ENCODE assay signal across 24 cellular contexts in genomic region chr16:85197611-85198566, GRCh38.
A peak's percentile ranks its signal among the peaks of the same experiment; 100 is the strongest.
DNase-seq lines count a peak whose midpoint lies in the region; ATAC-seq and TF ChIP-seq lines count a peak whose summit lies in the region.
"Had no signal": no experiment of that assay in that cellular context is flagged by ENCODE, and none has a peak within 500 bp of the region (broad histone marks: within the 10 kb centered on the region; RNA-seq: fewer than 3 reads in every experiment).

No MANE protein-coding gene starts in this region.

- no peak overlapping the region for H3K4me3 ChIP-seq in AG10803 (ENCODE audit: low read length)
- no peak overlapping the region for H3K4me3 ChIP-seq in RWPE2 (ENCODE audit: severe bottlenecking)
- no peak overlapping the region for H3K4me3 ChIP-seq in mesendoderm (ENCODE audit: low read length)
- H3K4me3 ChIP-seq in psoas muscle: no peak overlapping the region
- H3K4me3 ChIP-seq: SK-N-MC, skin epidermis, vagina had no signal

- no peak overlapping the region for H2AK5ac ChIP-seq in mesendoderm (ENCODE audit: low read length)

- H3K4me2 ChIP-seq in mesendoderm (ENCODE audit: low read length): no peak overlapping the region

- no peak for TF ChIP-seq CTCF in AG10803 (conservative IDR thresholded peaks at IDR 0.05; ENCODE audit: low read length)
- no peak for TF ChIP-seq CTCF in RWPE2 (IDR thresholded peaks at IDR 0.05; ENCODE audit: poor library complexity, severe bottlenecking)
- TF ChIP-seq CTCF in psoas muscle (IDR thresholded peaks at IDR 0.05): no peak

- no peak overlapping the region for H3K23ac ChIP-seq in mesendoderm (ENCODE audit: low read length)

- H3K27ac ChIP-seq in RWPE2 (ENCODE audit: poor library complexity, severe bottlenecking) (peak overlapping the region; percentile 32), mesendoderm (ENCODE audit: low read depth, low read length) (no peak overlapping the region), psoas muscle (peak overlapping the region; percentile 30)
- H3K27ac ChIP-seq: brain microvascular endothelial cell, SK-N-MC had no signal

- H3K4me1 ChIP-seq in RWPE2 (ENCODE audit: insufficient read depth, poor library complexity, severe bottlenecking) (peaks cover 28% of the 10 kb centered on the region), mesendoderm (ENCODE audit: control insufficient read depth, low read depth, low read length) (peaks cover 6% of the 10 kb centered on the region), psoas muscle (peaks cover 60% of the 10 kb centered on the region)

- no peak overlapping the region for H3K9ac ChIP-seq in mesendoderm (ENCODE audit: low read length)

- H4K5ac ChIP-seq in mesendoderm (ENCODE audit: low read length): no peak overlapping the region

- no peak overlapping the region for H3K18ac ChIP-seq in mesendoderm (ENCODE audit: low read length)

- no peak overlapping the region for H2BK15ac ChIP-seq in mesendoderm (replicated peaks; ENCODE audit: low read depth)

- H3K27me3 ChIP-seq in RWPE2 (ENCODE audit: insufficient read depth, poor library complexity, severe bottlenecking) (no peaks in the 10 kb centered on the region), mesendoderm (ENCODE audit: insufficient read depth, low read length, poor library complexity) (no peaks in the 10 kb centered on the region), psoas muscle (ENCODE audit: insufficient read depth in 3 of 3, low read length in 2 of 3) (no peaks in the 10 kb centered on the region)
- H3K27me3 ChIP-seq: brain microvascular endothelial cell, vagina had no signal

- H3K79me2 ChIP-seq in mesendoderm (ENCODE audit: control insufficient read depth, insufficient read depth, low read length): peaks cover 4% of the 10 kb centered on the region

- no peak overlapping the region for H4K8ac ChIP-seq in mesendoderm (ENCODE audit: low read depth, low read length)

- intact Hi-C loops in psoas muscle (cut with DNase I): no loop called here

- no peak overlapping the region for H2BK120ac ChIP-seq in mesendoderm (ENCODE audit: low read depth, low read length)

- peaks cover 27% of the 10 kb centered on the region for H3K79me1 ChIP-seq in mesendoderm (ENCODE audit: low read length)

- peak; percentile 40 for DNase-seq in AG10803 (ENCODE audit: low read depth)
- no peak for DNase-seq in RWPE2 (ENCODE audit: low spot score)
- no peak for DNase-seq in mesendoderm
- DNase-seq in psoas muscle: no peak
- DNase-seq in dedifferentiated amniotic fluid mesenchymal stem cell (ENCODE audit: extremely low spot score): no peak
- no peak for DNase-seq in NOMO-1 treated with DMSO at 0.1 percent for 48 hours (lab: John Stamatoyannopoulos, UW; ENCODE audit: unreplicated experiment)
- DNase-seq: activated CD4-positive, CD25-positive, alpha-beta regulatory T cell; activated naive CD8-positive, alpha-beta T cell treated with anti-CD3 and anti-CD28 coated beads for 36 hours; activated T-cell treated with anti-CD3 and anti-CD28 coated beads, Interleukin-2, amount 50 U/mL, for 72 hours; brain microvascular endothelial cell; CD4-positive, CD25-positive, alpha-beta regulatory T cell; cortex of kidney; DMS 273 treated with DMSO at 0.1 percent for 48 hours; foreskin melanocyte; NCI-H1417 treated with DMSO at 0.1 percent for 48 hours; NCI-H82; nucleus accumbens; stimulated activated CD4-positive, alpha-beta T cell treated with anti-CD3 and anti-CD28 coated beads, Interleukin-4, amount 100 ng/mL, for 1 hour; stimulated activated naive CD8-positive, alpha-beta T cell treated with anti-CD3 and anti-CD28 coated beads, Interleukin-15, amount 100 ng/mL, for 72 hours had no signal

- no peaks in the 10 kb centered on the region for H3K36me3 ChIP-seq in RWPE2 (ENCODE audit: low read depth)
- no peaks in the 10 kb centered on the region for H3K36me3 ChIP-seq in mesendoderm (ENCODE audit: control insufficient read depth, insufficient read depth, low read length)
- no peaks in the 10 kb centered on the region for H3K36me3 ChIP-seq in psoas muscle (ENCODE audit: insufficient read depth in 1 of 2, low read depth in 1 of 2)
- H3K36me3 ChIP-seq: brain microvascular endothelial cell, vagina had no signal

- ATAC-seq in RWPE2 (ENCODE audit: low read depth): no peak
- ATAC-seq in psoas muscle: peak in 2 of 4 donors; percentile 26 to 49
- ATAC-seq in GM21576 (IDR thresholded peaks at IDR 0.05; ENCODE audit: unreplicated experiment): no peak
- no peak for ATAC-seq in HG03571 (IDR thresholded peaks at IDR 0.05; ENCODE audit: unreplicated experiment)
- ATAC-seq: activated T-cell treated with anti-CD3 and anti-CD28 coated beads, Interleukin-2, amount 50 U/mL, for 72 hours; stimulated activated naive CD8-positive, alpha-beta T cell treated with anti-CD3 and anti-CD28 coated beads, Interleukin-15, amount 100 ng/mL, for 72 hours had no signal

- no peak overlapping the region for H2BK5ac ChIP-seq in mesendoderm (ENCODE audit: low read length)

- peak overlapping the region; percentile 25 for H3K56ac ChIP-seq in mesendoderm (ENCODE audit: low read length)

- no peak overlapping the region for H3K4ac ChIP-seq in mesendoderm (ENCODE audit: low read depth, low read length)

- H3K9me3 ChIP-seq in RWPE2 (ENCODE audit: severe bottlenecking) (no peaks in the 10 kb centered on the region), psoas muscle (no peaks in the 10 kb centered on the region)
- H3K9me3 ChIP-seq: vagina had no signal

- no CpG with 5 or more reads among the region's 22 CpGs for WGBS in mesendoderm (ENCODE audit: extremely low coverage, insufficient coverage, low lambda C conversion rate)
- WGBS in psoas muscle, 3 donors: 42 to 65% (median 53%) methylated on average over 21 to 22 of the region's 22 CpGs
